ENCODE assay signal across 10 cellular contexts in the genomic region with DNA sequence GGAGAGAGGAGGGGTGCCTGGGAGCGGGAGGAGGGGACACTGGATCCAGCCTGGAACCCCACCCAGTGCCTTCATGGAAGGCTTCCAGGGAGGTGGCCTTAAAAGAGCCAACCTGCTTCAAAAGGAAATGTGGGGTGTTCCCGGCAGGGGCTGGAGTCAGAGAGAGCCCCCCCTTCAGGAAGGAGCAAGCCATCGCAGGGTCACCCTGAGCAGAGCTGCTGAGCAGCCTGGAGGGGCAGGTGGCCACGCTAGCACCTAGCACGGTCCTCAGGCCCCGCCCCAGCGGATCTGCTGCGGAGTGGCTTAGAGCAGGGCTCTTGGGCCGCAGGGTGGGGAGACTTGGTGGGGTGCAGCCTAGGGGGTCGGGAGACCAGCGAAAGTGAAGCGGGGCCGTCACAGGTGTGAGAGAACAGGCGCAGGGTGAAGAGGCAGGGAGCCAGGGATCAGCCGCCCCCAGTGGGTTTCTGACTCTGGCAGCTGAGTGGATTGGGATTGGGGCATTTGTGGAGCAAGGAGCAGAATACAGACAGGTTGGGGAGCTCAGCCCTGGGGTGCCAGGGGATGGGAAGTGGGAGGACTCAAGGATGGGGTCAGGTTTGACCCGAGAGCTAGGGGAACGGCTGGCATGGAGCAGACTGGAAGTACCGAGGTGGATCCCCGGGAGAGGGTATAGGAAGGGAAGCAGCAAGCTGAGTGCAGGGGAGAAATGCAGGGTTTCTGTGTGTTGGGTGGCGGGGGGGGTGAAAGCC. TPM values are rescaled to one million over a fixed set of nuclear protein-coding genes. Genes with fewer than 3 reads are reported as not detected.
DNase-seq lines count a peak whose midpoint lies in the region; ATAC-seq and TF ChIP-seq lines count a peak whose summit lies in the region.
"Had no signal": no experiment of that assay in that cellular context is flagged by ENCODE, and none has a peak within 500 bp of the region (broad histone marks: within the 10 kb centered on the region; RNA-seq: fewer than 3 reads in every experiment).

No MANE protein-coding gene starts in this region.

- H3K27ac ChIP-seq in OCI-LY7 (ENCODE audit: low read depth, low read length, poor library complexity, severe bottlenecking) = no peak overlapping the region

- intact Hi-C loops in OCI-LY7 (cut with micrococcal nuclease; ENCODE audit: unreplicated experiment) = no loop called here

- POLR2A ChIA-PET in OCI-LY7 (lab: Charles Lee) = no interaction called here

- ATAC-seq in HG03108 (IDR thresholded peaks at IDR 0.05; ENCODE audit: unreplicated experiment) = no peak

- no TSS peak for BruUV-seq in OCI-LY7 (replicated peaks; lab: Mats Ljungman, UMichigan)

- DNase-seq in NOMO-1 treated with DMSO at 0.1 percent for 48 hours (lab: John Stamatoyannopoulos, UW; ENCODE audit: unreplicated experiment) (peak; percentile 10), NOMO-1 treated with dmso at 0.1 percent for 144 hours (lab: John Stamatoyannopoulos, UW; ENCODE audit: unreplicated experiment) (no peak), OCI-LY7 (ENCODE audit: low spot score) (peak; percentile 50), fibroblast of pulmonary artery (ENCODE audit: low read depth) (no peak), NOMO-1 (lab: John Stamatoyannopoulos, UW; ENCODE audit: unreplicated experiment in 2 of 2) (no peak), NCI-H345 treated with DMSO at 0.1 percent for 48 hours (lab: John Stamatoyannopoulos, UW; ENCODE audit: unreplicated experiment) (no peak)
- peak; percentile 50 for DNase-seq in stimulated activated CD8-positive, alpha-beta memory T cell treated with anti-CD3 and anti-CD28 coated beads, Interleukin-4, amount 100 ng/mL, for 48 hours
- DNase-seq: NCI-H2081; stimulated activated CD4-positive, alpha-beta T cell treated with anti-CD3 and anti-CD28 coated beads, Interleukin-15, amount 100 ng/mL, for 24 hours had no signal

- H3K9me2 ChIP-seq in OCI-LY7 (ENCODE audit: insufficient read depth, low read length) = no peaks in the 10 kb centered on the region

- H3K4me2 ChIP-seq in OCI-LY7 (ENCODE audit: low read length) = no peak overlapping the region

- no peaks in the 10 kb centered on the region for H3K36me3 ChIP-seq in OCI-LY7 (ENCODE audit: insufficient read depth, low read length)

- H3K4me1 ChIP-seq in OCI-LY7 (ENCODE audit: insufficient read depth, low read length, poor library complexity, severe bottlenecking) = no peaks in the 10 kb centered on the region

- H3K4me3 ChIP-seq in OCI-LY7 (ENCODE audit: low read depth, low read length, poor library complexity, severe bottlenecking) = no peak overlapping the region
- no peak overlapping the region for H3K4me3 ChIP-seq in fibroblast of pulmonary artery (replicated peaks; ENCODE audit: low read depth, low read length)

- no peaks in the 10 kb centered on the region for H3K79me2 ChIP-seq in OCI-LY7 (ENCODE audit: insufficient read depth, low read depth, low read length)

- H3K9me3 ChIP-seq in OCI-LY7 (ENCODE audit: low read length) = no peaks in the 10 kb centered on the region

- TF ChIP-seq CTCF in OCI-LY7 (conservative IDR thresholded peaks at IDR 0.05; ENCODE audit: low read length) (peak; percentile 71), fibroblast of pulmonary artery (IDR thresholded peaks at IDR 0.05; ENCODE audit: low read length, missing control alignments) (peak; percentile 19)

- CTCF ChIA-PET in OCI-LY7 (lab: Charles Lee; ENCODE audit: unreplicated experiment) = no interaction called here

- no peaks in the 10 kb centered on the region for H4K20me1 ChIP-seq in OCI-LY7 (ENCODE audit: insufficient read depth, low read length)

- H2AFZ ChIP-seq in OCI-LY7 (ENCODE audit: low read length) = no peak overlapping the region

RNA-seq across cellular contexts. Expression of gene LCN2, which starts 1.5 kb away (rescaled TPM):
- not detected in 2 replicates for total RNA-seq in OCI-LY7 (2014; rRNA removed; shearing (Covaris generic))
- not detected in 2 replicates for total RNA-seq in OCI-LY7 (2022)

RNA-seq across cellular contexts. Expression of gene BBLN, which starts 9.3 kb away (rescaled TPM):
- 82.0 and 104 TPM in 2 replicates for total RNA-seq in OCI-LY7 (2014; rRNA removed; shearing (Covaris generic))
- total RNA-seq in OCI-LY7 (2022) = 66.9 and 67.5 TPM in 2 replicates

RNA-seq across cellular contexts. Expression of gene PTGES2, which starts 23.2 kb away (rescaled TPM):
- 67.4 and 68.1 TPM in 2 replicates for total RNA-seq in OCI-LY7 (2014; rRNA removed; shearing (Covaris generic))
- 59.2 and 76.3 TPM in 2 replicates for total RNA-seq in OCI-LY7 (2022)

RNA-seq across cellular contexts. Expression of gene CIZ1, which starts 40.6 kb away (rescaled TPM):
- total RNA-seq in OCI-LY7 (2014; rRNA removed; shearing (Covaris generic)) = 45.4 and 47.7 TPM in 2 replicates
- 121 and 142 TPM in 2 replicates for total RNA-seq in OCI-LY7 (2022)

RNA-seq across cellular contexts. Expression of gene DNM1, which starts 52.4 kb away (rescaled TPM):
- total RNA-seq in OCI-LY7 (2014; rRNA removed; shearing (Covaris generic)) = 0.08 and 0.35 TPM in 2 replicates
- 0.98 and 1.8 TPM in 2 replicates for total RNA-seq in OCI-LY7 (2022)

Comparison
In these comparisons a context has a peak if more than half of its experiments do, and no peak if none do; other contexts are left out.
1. DNase-seq: peak in NOMO-1 treated with DMSO at 0.1 percent for 48 hours (single experiment), OCI-LY7 (single experiment) and stimulated activated CD8-positive, alpha-beta memory T cell treated with anti-CD3 and anti-CD28 coated beads, Interleukin-4, amount 100 ng/mL, for 48 hours (single experiment); none in NOMO-1 treated with dmso at 0.1 percent for 144 hours (single experiment), fibroblast of pulmonary artery (single experiment), NOMO-1 (0 of 2) and NCI-H345 treated with DMSO at 0.1 percent for 48 hours (single experiment).